In genomic region chr6:31399589-31400466, GRCh38 we compare ENCODE assay signal across 8 cellular contexts. TPM values are rescaled to one million over a fixed set of nuclear protein-coding genes. Genes with fewer than 3 reads are reported as not detected.
A peak's percentile ranks its signal among the peaks of the same experiment; 100 is the strongest.
DNase-seq lines count a peak whose midpoint lies in the region; ATAC-seq and TF ChIP-seq lines count a peak whose summit lies in the region.

No MANE protein-coding gene starts in this region.

- peaks cover 54% of the 10 kb centered on the region for H3K79me2 ChIP-seq in PC-3 (ENCODE audit: low read length)

- no peaks in the 10 kb centered on the region for H3K36me3 ChIP-seq in PC-3 (ENCODE audit: low read depth, low read length)

- no peaks in the 10 kb centered on the region for H3K27me3 ChIP-seq in PC-3 (ENCODE audit: low read length)

- CTCF ChIA-PET in PC-3 (lab: Charles Lee): interaction anchor here (0.6 to 3.2 kb wide), 2 partner anchors 42 to 242 kb away, joined by 4 to 15 read pairs; partner anchors contain the start of gene CCHCR1

- H3K36me3 Mint-ChIP-seq in HFFc6 (ENCODE audit: low read depth): peaks cover 10% of the 10 kb centered on the region; the same call in 1 of the 2 replicates

- H3K4me3 ChIP-seq in PC-3 (ENCODE audit: low read length): peak overlapping the region; percentile 97

- H3K4me3 Mint-ChIP-seq in HFFc6: peak overlapping the region; percentile 89

- BruUV-seq in PC-3 (replicated peaks; lab: Mats Ljungman, UMichigan): TSS peak; percentile 60

- H3K27ac ChIP-seq in PC-3 (ENCODE audit: low read length): peak overlapping the region; percentile 65

- intact Hi-C loops in PC-3 (cut with micrococcal nuclease): loop anchor here (5.0 kb wide), 1 partner anchor 92 kb away; no protein-coding TSS in a partner anchor

- H3K27ac Mint-ChIP-seq in HFFc6: peak overlapping the region; percentile 77

- H3K9me2 ChIP-seq in PC-3 (replicated peaks; ENCODE audit: low read length): no peaks in the 10 kb centered on the region

- no peaks in the 10 kb centered on the region for H3K9me3 Mint-ChIP-seq in HFFc6

- peaks cover 45% of the 10 kb centered on the region for H3K4me1 Mint-ChIP-seq in HFFc6 (ENCODE audit: low read depth)

- peak overlapping the region; percentile 91 for H3K4me2 ChIP-seq in PC-3 (ENCODE audit: low read length)

- POLR2A ChIA-PET in PC-3 (lab: Charles Lee; ENCODE audit: unreplicated experiment): interaction anchor here (0.5 to 0.7 kb wide), 2 partner anchors 99 to 100 kb away, joined by 5 to 16 read pairs; no protein-coding TSS in a partner anchor

- peak; percentile 92 for DNase-seq in DMS 273 (lab: John Stamatoyannopoulos, UW; ENCODE audit: unreplicated experiment)
- DNase-seq in HFFc6: peak; percentile 89
- DNase-seq in PC-3: peak; percentile 90
- DNase-seq in activated effector memory CD4-positive, alpha-beta T cell treated with Interleukin-2 at 50 U/mL for 16 hours: peak; percentile 52
- DNase-seq in fibroblast of peridontal ligament (ENCODE audit: extremely low read depth): peak; percentile 86
- DNase-seq in myocyte (ENCODE audit: low read depth): peak; percentile 93
- DNase-seq in stimulated activated naive CD4-positive, alpha-beta T cell (lab: John Stamatoyannopoulos, UW): peak; percentile 21 to 70 (median 56)

- ATAC-seq in PC-3 (peak; percentile 55), GM21447 (IDR thresholded peaks at IDR 0.05; ENCODE audit: unreplicated experiment) (no peak)

- H4K20me1 ChIP-seq in PC-3 (ENCODE audit: low read length): 0 out of 2 replicates have a peak, but pooled peaks cover 6% of the 10 kb centered on the region

- peak overlapping the region; percentile 86 for H3K9ac ChIP-seq in PC-3 (ENCODE audit: low read length)

- H3K9me3 ChIP-seq in PC-3 (ENCODE audit: low read length): no peaks in the 10 kb centered on the region

- H3K4me1 ChIP-seq in PC-3 (ENCODE audit: insufficient read depth, low read length): peaks cover 40% of the 10 kb centered on the region

- H3F3A ChIP-seq in PC-3 (ENCODE audit: low read length, unreplicated experiment): no peaks in the 10 kb centered on the region

- peak; percentile 88 for TF ChIP-seq CTCF in HFFc6 (IDR thresholded peaks at IDR 0.05)
- peak; percentile 94 for TF ChIP-seq CTCF in PC-3 (conservative IDR thresholded peaks at IDR 0.05; ENCODE audit: low read depth, low read length)

- peaks cover 2% of the 10 kb centered on the region for H3K27me3 Mint-ChIP-seq in HFFc6 (ENCODE audit: insufficient read depth)

- H2AFZ ChIP-seq in PC-3 (ENCODE audit: low read length): peak overlapping the region; percentile 96

RNA-seq across cellular contexts. Expression of gene MICA, which starts 3.6 kb away (rescaled TPM):
- 10 to 100 TPM; 14.7 to 24.0 (median 17.7) TPM for total RNA-seq in HFFc6 (2021; fragmentation: NEBNext Ultra II Directional; extraction: Animal tissue kit (Norgen Biotek cat#: 25700))
- total RNA-seq in PC-3 (2014; rRNA removed) (33.1 and 35.0 TPM in 2 replicates), myocyte (32.5 and 55.9 TPM in 2 replicates)
- 62.4 TPM for polyA plus RNA-seq in myocyte (2012)

RNA-seq across cellular contexts. Expression of gene HLA-B, which starts 42.8 kb away (rescaled TPM):
- total RNA-seq in HFFc6 (2021; fragmentation: NEBNext Ultra II Directional; extraction: Animal tissue kit (Norgen Biotek cat#: 25700)): 100 to 1,000 TPM in 4 of 6 experiments, 10 to 100 TPM in 2; 74.1 to 178 (median 162) TPM
- total RNA-seq in PC-3 (2014; rRNA removed): 55.4 and 168 TPM in 2 replicates
- 137 and 270 TPM in 2 replicates for total RNA-seq in myocyte
- polyA plus RNA-seq in myocyte (2012): 659 TPM
